ENCODE assay signal across 9 cellular contexts in the genomic region with DNA sequence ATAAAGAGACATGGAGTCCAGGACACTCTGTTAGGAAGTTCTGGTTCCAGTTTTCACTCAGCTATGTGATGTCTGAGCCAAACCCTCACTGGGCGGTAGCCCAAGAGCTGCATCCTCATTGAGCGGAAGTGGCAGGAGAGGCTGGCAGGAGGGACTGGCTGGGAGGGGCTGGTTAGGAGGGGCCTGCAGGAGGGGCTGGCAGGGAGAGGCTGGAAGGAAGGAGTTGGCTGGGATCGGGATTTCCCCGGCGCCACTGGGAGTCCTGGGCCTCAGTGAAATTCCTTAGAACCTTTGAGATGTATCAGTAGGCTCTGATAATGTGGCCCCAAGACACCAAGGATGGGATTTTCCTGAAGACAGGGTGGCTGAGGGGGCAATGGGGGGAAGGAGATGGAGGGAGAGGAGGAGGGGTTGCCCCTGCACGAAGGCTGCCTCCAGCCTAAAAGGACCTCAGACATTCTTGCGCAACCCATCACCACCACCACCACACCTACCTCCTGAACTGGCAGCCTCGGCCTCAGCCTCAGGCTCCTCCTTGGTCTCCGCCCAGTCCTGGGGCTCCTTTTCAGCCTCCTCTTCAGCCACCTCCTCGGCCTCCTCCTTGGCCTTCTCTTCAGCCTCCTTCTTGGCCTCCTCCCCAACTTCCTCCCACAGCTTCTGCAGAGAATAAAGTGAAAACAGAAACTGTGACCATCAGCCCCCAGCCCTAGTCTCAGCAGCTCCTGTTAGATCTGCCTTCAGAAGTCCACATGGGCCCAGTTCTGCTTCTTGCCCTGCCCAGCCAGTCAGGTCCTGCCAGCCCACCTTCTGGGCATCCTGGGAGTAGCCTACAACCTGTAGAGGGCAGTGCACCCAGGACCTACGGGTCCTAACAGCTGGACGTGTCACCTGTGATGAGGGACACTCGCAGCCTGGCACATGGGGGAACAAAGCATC. TPM values are rescaled to one million over a fixed set of nuclear protein-coding genes. Genes with fewer than 3 reads are reported as not detected.
DNase-seq lines count a peak whose midpoint lies in the region; ATAC-seq and TF ChIP-seq lines count a peak whose summit lies in the region.
"Had no signal": no experiment of that assay in that cellular context is flagged by ENCODE, and none has a peak within 500 bp of the region (broad histone marks: within the 10 kb centered on the region; RNA-seq: fewer than 3 reads in every experiment).

No MANE protein-coding gene starts in this region.

- no peaks in the 10 kb centered on the region for H3K9me3 ChIP-seq in psoas muscle

- no peaks in the 10 kb centered on the region for H3K27me3 ChIP-seq in psoas muscle (ENCODE audit: insufficient read depth in 3 of 3, low read length in 2 of 3)

- no peak overlapping the region for H3K27ac ChIP-seq in psoas muscle

- peaks cover 0 to 2% of the 10 kb centered on the region in 2 donors for H3K4me1 Mint-ChIP-seq in effector memory CD8-positive, alpha-beta T cell (ENCODE audit: low read depth in 2 of 2)
- H3K4me1 Mint-ChIP-seq: memory B cell had no signal

- peaks cover 9 to 38% of the 10 kb centered on the region in 2 donors for H3K27me3 Mint-ChIP-seq in effector memory CD8-positive, alpha-beta T cell

- TF ChIP-seq CTCF in foreskin fibroblast (IDR thresholded peaks at IDR 0.05; ENCODE audit: low read depth, low read length): no peak
- no peak for TF ChIP-seq CTCF in psoas muscle (IDR thresholded peaks at IDR 0.05)

- H3K9me3 Mint-ChIP-seq in effector memory CD8-positive, alpha-beta T cell: no peaks in the 10 kb centered on the region
- H3K9me3 Mint-ChIP-seq: memory B cell had no signal

- H3K4me3 ChIP-seq in foreskin fibroblast (ENCODE audit: low read depth in 1 of 2, low read length in 2 of 2): no peak overlapping the region
- H3K4me3 ChIP-seq in psoas muscle: no peak overlapping the region

- H3K4me1 ChIP-seq in psoas muscle: no peaks in the 10 kb centered on the region

- no peak overlapping the region for H3K4me3 Mint-ChIP-seq in effector memory CD8-positive, alpha-beta T cell
- H3K4me3 Mint-ChIP-seq: memory B cell had no signal

- intact Hi-C loops in psoas muscle (cut with DNase I): no loop called here

- no peak overlapping the region for H3K27ac Mint-ChIP-seq in effector memory CD8-positive, alpha-beta T cell
- H3K27ac Mint-ChIP-seq: memory B cell had no signal

- WGBS in psoas muscle, 3 donors: 45 to 52% (median 47%) methylated on average over 13 of the region's 13 CpGs

- H3K36me3 Mint-ChIP-seq in effector memory CD8-positive, alpha-beta T cell (ENCODE audit: insufficient read depth): no peaks in the 10 kb centered on the region
- H3K36me3 Mint-ChIP-seq: memory B cell had no signal

- ATAC-seq in psoas muscle: peak in 2 of 4 donors; percentile 36 to 51
- ATAC-seq in HG03565 (IDR thresholded peaks at IDR 0.05; ENCODE audit: unreplicated experiment): no peak
- ATAC-seq in effector memory CD8-positive, alpha-beta T cell (replicated peaks): no peak
- no peak for ATAC-seq in GM21619 (IDR thresholded peaks at IDR 0.05; ENCODE audit: unreplicated experiment)

- H3K36me3 ChIP-seq in psoas muscle (ENCODE audit: insufficient read depth in 1 of 2, low read depth in 1 of 2): no peaks in the 10 kb centered on the region

- DNase-seq in GM04504 (ENCODE audit: low read depth) (peak; percentile 69), RPMI8226 (peak; percentile 35), foreskin fibroblast (peak; percentile 37 to 71), psoas muscle (peak; percentile 60 to 67)
- no peak for DNase-seq in activated CD4-positive, CD25-positive, alpha-beta regulatory T cell (lab: John Stamatoyannopoulos, UW)
- no peak for DNase-seq in effector memory CD8-positive, alpha-beta T cell

RNA-seq across cellular contexts. Expression of gene CNGB1, which starts 31.7 kb away (rescaled TPM):
- total RNA-seq in psoas muscle: not detected
- not detected for polyA plus RNA-seq in psoas muscle

Comparison
In these comparisons a context has a peak if more than half of its experiments do, and no peak if none do; other contexts are left out.
1. DNase-seq: peak in GM04504 (single experiment), RPMI8226 (single experiment), foreskin fibroblast (2 of 2) and psoas muscle (2 of 2); none in activated CD4-positive, CD25-positive, alpha-beta regulatory T cell (0 of 4) and effector memory CD8-positive, alpha-beta T cell (0 of 3).